Comparison of ENCODE assay signal across 1 cellular context in the genomic region with DNA sequence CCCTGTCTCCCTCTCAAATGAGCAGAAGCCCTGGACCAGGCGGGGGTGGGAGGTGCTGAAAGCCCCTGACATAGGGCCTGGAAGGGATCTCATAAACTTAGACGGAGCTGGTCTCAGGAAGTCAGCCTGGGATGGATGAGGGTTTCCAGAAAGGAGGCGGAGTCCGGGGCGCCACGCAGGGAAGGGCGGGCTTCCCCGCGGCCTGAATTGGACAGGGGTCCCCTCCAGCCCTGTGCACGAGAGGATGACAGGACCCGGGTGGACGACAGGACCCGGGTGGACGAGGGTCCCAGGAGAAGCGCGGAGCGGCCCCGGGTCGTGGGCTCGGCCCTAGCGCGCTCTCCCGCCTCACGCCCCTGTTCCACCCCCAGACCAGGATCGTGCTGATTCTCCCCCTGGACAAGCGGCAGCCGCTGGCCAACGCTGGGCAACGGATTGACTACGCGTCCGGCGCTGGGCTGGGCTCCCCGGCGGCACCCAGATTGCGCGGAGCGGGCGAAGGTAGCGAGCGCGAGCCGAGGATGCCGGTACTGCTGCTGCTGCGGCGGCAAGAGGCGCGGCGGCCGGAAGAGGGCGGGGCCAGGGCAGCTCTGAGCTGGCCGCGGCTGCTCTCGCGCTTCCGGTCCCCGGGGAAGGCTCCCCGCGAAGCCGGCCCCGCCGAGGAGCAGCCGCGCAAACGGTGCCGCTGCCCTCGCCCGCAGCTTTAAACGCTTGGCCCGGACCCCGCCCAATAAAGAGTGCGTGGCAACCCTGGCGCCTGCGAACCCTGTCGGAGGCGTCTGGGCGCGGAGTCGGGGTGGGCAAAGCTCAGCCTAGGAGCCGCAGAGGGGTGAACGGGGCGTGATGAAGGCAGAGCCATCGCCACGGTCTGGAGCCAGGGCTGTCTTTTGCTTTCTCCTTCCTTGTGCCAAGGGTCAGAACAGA.
TF ChIP-seq lines count a peak whose summit lies in the region.

No MANE protein-coding gene starts in this region.

TF ChIP-seq in HEK293, 187 proteins besides CTCF, POLR2A, EP300 and RAD21 (continued from another document):
- TF ChIP-seq ZNF24 (tag by site-specific recombination; IDR thresholded peaks at IDR 0.05) (no peak), GFI1B (tag by site-specific recombination; IDR thresholded peaks at IDR 0.05) (no peak), BCL11A (tag by site-specific recombination; IDR thresholded peaks at IDR 0.05; ENCODE audit: low read depth) (no peak), ZNF138 (tag by site-specific recombination; IDR thresholded peaks at IDR 0.05; ENCODE audit: borderline replicate concordance) (no peak), ZFP37 (tag by site-specific recombination; IDR thresholded peaks at IDR 0.05) (peak; percentile 59; the same call in 1 of the 2 replicates), ZNF660 (tag by site-specific recombination; IDR thresholded peaks at IDR 0.05) (peak; percentile 60; the same call in 1 of the 2 replicates), ZBTB17 (tag by site-specific recombination; IDR thresholded peaks at IDR 0.05) (peak; percentile 60), ZNF202 (tag by site-specific recombination; IDR thresholded peaks at IDR 0.05; ENCODE audit: borderline replicate concordance) (no peak), ZNF391 (tag by site-specific recombination; IDR thresholded peaks at IDR 0.05; ENCODE audit: borderline replicate concordance, low read depth) (no peak)
- TF ChIP-seq, protein P1, sequence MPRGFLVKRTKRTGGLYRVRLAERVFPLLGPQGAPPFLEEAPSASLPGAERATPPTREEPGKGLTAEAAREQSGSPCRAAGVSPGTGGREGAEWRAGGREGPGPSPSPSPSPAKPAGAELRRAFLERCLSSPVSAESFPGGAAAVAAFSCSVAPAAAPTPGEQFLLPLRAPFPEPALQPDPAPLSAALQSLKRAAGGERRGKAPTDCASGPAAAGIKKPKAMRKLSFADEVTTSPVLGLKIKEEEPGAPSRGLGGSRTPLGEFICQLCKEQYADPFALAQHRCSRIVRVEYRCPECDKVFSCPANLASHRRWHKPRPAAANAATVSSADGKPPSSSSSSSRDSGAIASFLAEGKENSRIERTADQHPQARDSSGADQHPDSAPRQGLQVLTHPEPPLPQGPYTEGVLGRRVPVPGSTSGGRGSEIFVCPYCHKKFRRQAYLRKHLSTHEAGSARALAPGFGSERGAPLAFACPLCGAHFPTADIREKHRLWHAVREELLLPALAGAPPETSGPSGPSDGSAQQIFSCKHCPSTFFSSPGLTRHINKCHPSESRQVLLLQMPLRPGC (tag by site-specific recombination; IDR thresholded peaks at IDR 0.05): peak; percentile 35; the same call in 1 of the 2 replicates
- TF ChIP-seq, protein P2, sequence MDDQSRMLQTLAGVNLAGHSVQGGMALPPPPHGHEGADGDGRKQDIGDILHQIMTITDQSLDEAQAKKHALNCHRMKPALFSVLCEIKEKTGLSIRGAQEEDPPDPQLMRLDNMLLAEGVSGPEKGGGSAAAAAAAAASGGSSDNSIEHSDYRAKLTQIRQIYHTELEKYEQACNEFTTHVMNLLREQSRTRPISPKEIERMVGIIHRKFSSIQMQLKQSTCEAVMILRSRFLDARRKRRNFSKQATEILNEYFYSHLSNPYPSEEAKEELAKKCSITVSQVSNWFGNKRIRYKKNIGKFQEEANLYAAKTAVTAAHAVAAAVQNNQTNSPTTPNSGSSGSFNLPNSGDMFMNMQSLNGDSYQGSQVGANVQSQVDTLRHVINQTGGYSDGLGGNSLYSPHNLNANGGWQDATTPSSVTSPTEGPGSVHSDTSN (CRISPR knock-in tag; IDR thresholded peaks at IDR 0.05): 0 out of 2 replicates have a peak, but pooled peaks have one; percentile 34
- TF ChIP-seq, protein P3, sequence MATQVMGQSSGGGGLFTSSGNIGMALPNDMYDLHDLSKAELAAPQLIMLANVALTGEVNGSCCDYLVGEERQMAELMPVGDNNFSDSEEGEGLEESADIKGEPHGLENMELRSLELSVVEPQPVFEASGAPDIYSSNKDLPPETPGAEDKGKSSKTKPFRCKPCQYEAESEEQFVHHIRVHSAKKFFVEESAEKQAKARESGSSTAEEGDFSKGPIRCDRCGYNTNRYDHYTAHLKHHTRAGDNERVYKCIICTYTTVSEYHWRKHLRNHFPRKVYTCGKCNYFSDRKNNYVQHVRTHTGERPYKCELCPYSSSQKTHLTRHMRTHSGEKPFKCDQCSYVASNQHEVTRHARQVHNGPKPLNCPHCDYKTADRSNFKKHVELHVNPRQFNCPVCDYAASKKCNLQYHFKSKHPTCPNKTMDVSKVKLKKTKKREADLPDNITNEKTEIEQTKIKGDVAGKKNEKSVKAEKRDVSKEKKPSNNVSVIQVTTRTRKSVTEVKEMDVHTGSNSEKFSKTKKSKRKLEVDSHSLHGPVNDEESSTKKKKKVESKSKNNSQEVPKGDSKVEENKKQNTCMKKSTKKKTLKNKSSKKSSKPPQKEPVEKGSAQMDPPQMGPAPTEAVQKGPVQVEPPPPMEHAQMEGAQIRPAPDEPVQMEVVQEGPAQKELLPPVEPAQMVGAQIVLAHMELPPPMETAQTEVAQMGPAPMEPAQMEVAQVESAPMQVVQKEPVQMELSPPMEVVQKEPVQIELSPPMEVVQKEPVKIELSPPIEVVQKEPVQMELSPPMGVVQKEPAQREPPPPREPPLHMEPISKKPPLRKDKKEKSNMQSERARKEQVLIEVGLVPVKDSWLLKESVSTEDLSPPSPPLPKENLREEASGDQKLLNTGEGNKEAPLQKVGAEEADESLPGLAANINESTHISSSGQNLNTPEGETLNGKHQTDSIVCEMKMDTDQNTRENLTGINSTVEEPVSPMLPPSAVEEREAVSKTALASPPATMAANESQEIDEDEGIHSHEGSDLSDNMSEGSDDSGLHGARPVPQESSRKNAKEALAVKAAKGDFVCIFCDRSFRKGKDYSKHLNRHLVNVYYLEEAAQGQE (tag by site-specific recombination; IDR thresholded peaks at IDR 0.05): no peak
- TF ChIP-seq, protein P4, sequence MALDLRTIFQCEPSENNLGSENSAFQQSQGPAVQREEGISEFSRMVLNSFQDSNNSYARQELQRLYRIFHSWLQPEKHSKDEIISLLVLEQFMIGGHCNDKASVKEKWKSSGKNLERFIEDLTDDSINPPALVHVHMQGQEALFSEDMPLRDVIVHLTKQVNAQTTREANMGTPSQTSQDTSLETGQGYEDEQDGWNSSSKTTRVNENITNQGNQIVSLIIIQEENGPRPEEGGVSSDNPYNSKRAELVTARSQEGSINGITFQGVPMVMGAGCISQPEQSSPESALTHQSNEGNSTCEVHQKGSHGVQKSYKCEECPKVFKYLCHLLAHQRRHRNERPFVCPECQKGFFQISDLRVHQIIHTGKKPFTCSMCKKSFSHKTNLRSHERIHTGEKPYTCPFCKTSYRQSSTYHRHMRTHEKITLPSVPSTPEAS (tag by site-specific recombination; IDR thresholded peaks at IDR 0.05): no peak
